ENCODE assay signal across 8 cellular contexts in the genomic region with DNA sequence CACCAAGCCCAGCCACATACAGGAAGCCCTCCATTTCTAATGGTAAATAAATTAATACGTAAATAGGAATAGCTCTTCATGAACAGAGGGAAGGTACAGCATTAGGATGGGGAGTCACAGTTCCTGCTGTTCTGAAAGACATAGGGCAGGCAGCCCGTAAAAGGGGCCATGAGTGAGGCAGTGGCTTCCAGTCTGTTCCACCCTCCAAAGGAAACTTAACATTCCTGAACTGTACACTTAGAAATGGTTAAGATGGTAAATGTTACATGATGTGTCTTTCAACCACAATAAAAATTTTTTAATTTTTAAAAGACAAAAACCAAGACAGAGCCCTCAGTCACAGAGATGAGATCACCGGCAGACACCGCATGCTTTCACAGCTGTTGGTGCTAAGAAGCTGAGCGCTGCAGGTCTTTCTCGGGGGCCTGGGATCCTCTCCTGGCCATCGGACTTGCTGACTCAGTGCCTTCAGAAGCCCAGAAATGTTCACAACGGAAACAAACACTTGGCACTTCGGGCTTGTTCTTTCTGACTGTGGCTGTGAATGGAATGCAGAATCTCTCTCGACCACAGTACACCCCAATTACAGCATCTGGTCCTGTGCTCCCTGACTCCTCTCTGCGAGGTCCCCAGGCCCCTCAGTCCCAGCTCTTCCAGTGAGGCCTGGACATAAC. TPM values are rescaled to one million over a fixed set of nuclear protein-coding genes. Genes with fewer than 3 reads are reported as not detected.
DNase-seq lines count a peak whose midpoint lies in the region; ATAC-seq and TF ChIP-seq lines count a peak whose summit lies in the region.

No MANE protein-coding gene starts in this region.

- H3K9me3 Mint-ChIP-seq in brain = no peaks in the 10 kb centered on the region
- H3K9me3 Mint-ChIP-seq in stimulated activated naive B cell treated with anti-CD40 and anti-IgM and Interleukin-4, amounts not matched to agents 10 μg/mL and 1 μg/mL and 100 μg/mL, for 72 hours = peaks cover 4 to 5% of the 10 kb centered on the region in 2 donors

- no peak for TF ChIP-seq CTCF in brain (conservative IDR thresholded peaks at IDR 0.05)

- peaks cover 4% of the 10 kb centered on the region for H3K4me1 Mint-ChIP-seq in brain
- peaks cover 22 to 43% of the 10 kb centered on the region in 2 donors for H3K4me1 Mint-ChIP-seq in stimulated activated naive B cell treated with anti-CD40 and anti-IgM and Interleukin-4, amounts not matched to agents 10 μg/mL and 1 μg/mL and 100 μg/mL, for 72 hours

- no peaks in the 10 kb centered on the region for H3K27me3 Mint-ChIP-seq in brain
- H3K27me3 Mint-ChIP-seq in stimulated activated naive B cell treated with anti-CD40 and anti-IgM and Interleukin-4, amounts not matched to agents 10 μg/mL and 1 μg/mL and 100 μg/mL, for 72 hours = no peaks in the 10 kb centered on the region

- no peak overlapping the region for H3K4me3 Mint-ChIP-seq in brain
- peak overlapping the region; percentile 26 to 64 for H3K4me3 Mint-ChIP-seq in stimulated activated naive B cell treated with anti-CD40 and anti-IgM and Interleukin-4, amounts not matched to agents 10 μg/mL and 1 μg/mL and 100 μg/mL, for 72 hours

- peaks cover 76% of the 10 kb centered on the region for H3K36me3 Mint-ChIP-seq in brain
- peaks cover 45 to 54% of the 10 kb centered on the region in 2 donors for H3K36me3 Mint-ChIP-seq in stimulated activated naive B cell treated with anti-CD40 and anti-IgM and Interleukin-4, amounts not matched to agents 10 μg/mL and 1 μg/mL and 100 μg/mL, for 72 hours

- peak overlapping the region in 3 of 5 experiments; percentile 83 to 88 (median 88) for H3K27ac Mint-ChIP-seq in brain
- H3K27ac Mint-ChIP-seq in stimulated activated naive B cell treated with anti-CD40 and anti-IgM and Interleukin-4, amounts not matched to agents 10 μg/mL and 1 μg/mL and 100 μg/mL, for 72 hours = peak overlapping the region; percentile 95

- peak; percentile 3 to 25 for ATAC-seq in stimulated activated naive B cell treated with anti-CD40 and anti-IgM and Interleukin-4, amounts not matched to agents 10 μg/mL and 1 μg/mL and 100 μg/mL, for 72 hours (replicated peaks)
- ATAC-seq in GM19395 (IDR thresholded peaks at IDR 0.05; ENCODE audit: unreplicated experiment) = no peak
- ATAC-seq in HG03520 (IDR thresholded peaks at IDR 0.05; ENCODE audit: unreplicated experiment) = no peak

- DNase-seq in HS-27A (ENCODE audit: low read depth) (peak; percentile 88), left kidney (ENCODE audit: low read depth, low spot score) (peak; percentile 19), SKM-1 treated with dmso at 0.1 percent for 144 hours (lab: John Stamatoyannopoulos, UW; ENCODE audit: unreplicated experiment) (no peak)
- DNase-seq in stimulated activated naive B cell treated with anti-CD40 and anti-IgM and Interleukin-4, amounts not matched to agents 10 μg/mL and 1 μg/mL and 100 μg/mL, for 72 hours = no peak
- DNase-seq in central memory CD4-positive, alpha-beta T cell = no peak

RNA-seq across cellular contexts. Expression of a gene that starts 36.4 kb away (rescaled TPM):
- polyA plus RNA-seq in brain (ENCODE audit: insufficient read depth, low read depth, low replicate concordance) = 34.6 TPM

Comparison
In these comparisons a context has a peak if more than half of its experiments do, and no peak if none do; other contexts are left out.
1. DNase-seq: peak in HS-27A (single experiment) and left kidney (single experiment); none in stimulated activated naive B cell treated with anti-CD40 and anti-IgM and Interleukin-4, amounts not matched to agents 10 μg/mL and 1 μg/mL and 100 μg/mL, for 72 hours (single experiment), central memory CD4-positive, alpha-beta T cell (single experiment) and SKM-1 treated with dmso at 0.1 percent for 144 hours (single experiment).
2. H3K4me3 Mint-ChIP-seq: peak in stimulated activated naive B cell treated with anti-CD40 and anti-IgM and Interleukin-4, amounts not matched to agents 10 μg/mL and 1 μg/mL and 100 μg/mL, for 72 hours (2 of 2); none in brain (0 of 5).
3. ATAC-seq: peak in stimulated activated naive B cell treated with anti-CD40 and anti-IgM and Interleukin-4, amounts not matched to agents 10 μg/mL and 1 μg/mL and 100 μg/mL, for 72 hours (2 of 2); none in GM19395 (single experiment) and HG03520 (single experiment).